Comparison of ENCODE assay signal across 8 cellular contexts in genomic region chr3:48157950-48158376, GRCh38. TPM values are rescaled to one million over a fixed set of nuclear protein-coding genes. Genes with fewer than 3 reads are reported as not detected.
DNase-seq lines count a peak whose midpoint lies in the region; ATAC-seq, FAIRE-seq and TF ChIP-seq lines count a peak whose summit lies in the region.

No MANE protein-coding gene starts in this region.

- H3K4me2 ChIP-seq in H1 (ENCODE audit: insufficient read depth in 1 of 2, low read depth in 2 of 2, low read length in 2 of 2): no peak overlapping the region
- H3K4me2 ChIP-seq in mesendoderm (ENCODE audit: low read length): no peak overlapping the region

- H3K23me2 ChIP-seq in H1 (ENCODE audit: low read depth, low read length): no peaks in the 10 kb centered on the region

- peaks cover 4 to 9% of the 10 kb centered on the region in 2 experiments for H4K20me1 ChIP-seq in H1 (replicated peaks in 1 of 2; ENCODE audit: control insufficient read depth in 1 of 2, insufficient read depth in 2 of 2, low read length in 2 of 2)

- H3K9ac ChIP-seq in H1 (replicated peaks in 1 of 4; ENCODE audit: extremely low read depth in 1 of 4, low read depth in 3 of 4, low read length in 3 of 4) (no peak overlapping the region), mesendoderm (ENCODE audit: low read length) (no peak overlapping the region)

- H3K4ac ChIP-seq in H1 (replicated peaks; ENCODE audit: insufficient read length, low read depth, low read length) (no peak overlapping the region), mesendoderm (ENCODE audit: low read depth, low read length) (no peak overlapping the region)

- 72% methylated on average over 5 of the region's 5 CpGs; no CpG with 5 or more reads in 1 of the 2 experiments for WGBS in H1 (ENCODE audit: extremely low coverage in 1 of 2, insufficient coverage in 1 of 2, insufficient read length in 1 of 2, insufficient replicate concordance in 2 of 2, low coverage in 1 of 2, low lambda C conversion rate in 2 of 2, missing lambda C conversion rate in 1 of 2), 2 experiments
- WGBS in mesendoderm (ENCODE audit: extremely low coverage, insufficient coverage, low lambda C conversion rate): no CpG with 5 or more reads among the region's 5 CpGs

- H4K5ac ChIP-seq in H1 (ENCODE audit: insufficient read length, low read depth, low read length) (no peak overlapping the region), mesendoderm (ENCODE audit: low read length) (no peak overlapping the region)

- peak; percentile 79 to 80 (median 80) for TF ChIP-seq CTCF in H1 (IDR thresholded peaks at IDR 0.05; ENCODE audit: control extremely low read depth in 1 of 3, insufficient read depth in 1 of 3, low read depth in 1 of 3, low read length in 3 of 3)

- H3K4me1 ChIP-seq in CD8-positive, alpha-beta memory T cell (ENCODE audit: insufficient read depth, low read length): no peaks in the 10 kb centered on the region
- no peaks in the 10 kb centered on the region; a peak in 1 of 7 replicates for H3K4me1 ChIP-seq in H1 (replicated peaks in 1 of 4; ENCODE audit: control insufficient read depth in 3 of 4, insufficient read depth in 4 of 4, low read length in 3 of 4)
- no peaks in the 10 kb centered on the region for H3K4me1 ChIP-seq in mesendoderm (ENCODE audit: control insufficient read depth, low read depth, low read length)

- TF ChIP-seq EP300 in H1 (IDR thresholded peaks at IDR 0.05; ENCODE audit: borderline replicate concordance in 1 of 2, low read depth in 2 of 2, low read length in 2 of 2): no peak

- H3K18ac ChIP-seq in H1 (ENCODE audit: extremely low read depth, low read length): no peak overlapping the region
- no peak overlapping the region for H3K18ac ChIP-seq in mesendoderm (ENCODE audit: low read length)

- no peaks in the 10 kb centered on the region for H3K36me3 Mint-ChIP-seq in CD8-positive, alpha-beta memory T cell
- peaks cover 56% of the 10 kb centered on the region for H3K36me3 Mint-ChIP-seq in stimulated activated effector memory CD8-positive, alpha-beta T cell treated with anti-CD3 and anti-CD28 coated beads, Interleukin-12 subunit alpha, Interleukin-12 subunit beta, amount 100 ng/mL, for 72 hours

- no peaks in the 10 kb centered on the region for H3K9me3 ChIP-seq in CD8-positive, alpha-beta memory T cell (ENCODE audit: low read length)
- no peaks in the 10 kb centered on the region for H3K9me3 ChIP-seq in H1 (ENCODE audit: insufficient read depth in 2 of 2, low read depth in 1 of 2, low read length in 1 of 2)

- no peak overlapping the region for H3K4me3 Mint-ChIP-seq in CD8-positive, alpha-beta memory T cell
- no peak overlapping the region for H3K4me3 Mint-ChIP-seq in stimulated activated effector memory CD8-positive, alpha-beta T cell treated with anti-CD3 and anti-CD28 coated beads, Interleukin-12 subunit alpha, Interleukin-12 subunit beta, amount 100 ng/mL, for 72 hours

- peak in 4 of 5 donors; percentile 10 to 57 (median 18) for DNase-seq in CD8-positive, alpha-beta memory T cell
- DNase-seq in Kasumi-1 (lab: John Stamatoyannopoulos, UW): peak; percentile 47 to 64
- peak; percentile 20 to 27 for DNase-seq in activated CD4-positive, alpha-beta T cell treated with anti-CD3 and anti-CD28 coated beads for 4 hours
- peak; percentile 43 to 87 for DNase-seq in H1 (ENCODE audit: low read depth in 1 of 2, low spot score in 2 of 2)
- DNase-seq in mesendoderm: peak; percentile 86
- peak; percentile 21 to 63 for DNase-seq in stimulated activated effector memory CD8-positive, alpha-beta T cell treated with anti-CD3 and anti-CD28 coated beads, Interleukin-12 subunit alpha, Interleukin-12 subunit beta, amount 100 ng/mL, for 72 hours (ENCODE audit: low spot score in 2 of 2)
- no peak for DNase-seq in SHP77 treated with DMSO at 0.1 percent for 48 hours (lab: John Stamatoyannopoulos, UW)

- ATAC-seq in stimulated activated effector memory CD8-positive, alpha-beta T cell treated with anti-CD3 and anti-CD28 coated beads, Interleukin-12 subunit alpha, Interleukin-12 subunit beta, amount 100 ng/mL, for 72 hours: peak; percentile 50
- no peak for ATAC-seq in GM18907 (IDR thresholded peaks at IDR 0.05; ENCODE audit: unreplicated experiment)

- H3K4me1 Mint-ChIP-seq in CD8-positive, alpha-beta memory T cell: no peaks in the 10 kb centered on the region
- H3K4me1 Mint-ChIP-seq in stimulated activated effector memory CD8-positive, alpha-beta T cell treated with anti-CD3 and anti-CD28 coated beads, Interleukin-12 subunit alpha, Interleukin-12 subunit beta, amount 100 ng/mL, for 72 hours: no peaks in the 10 kb centered on the region

- no peak overlapping the region for H3K4me3 ChIP-seq in CD8-positive, alpha-beta memory T cell (ENCODE audit: low read length)
- no peak overlapping the region for H3K4me3 ChIP-seq in H1 (ENCODE audit: extremely low read depth in 1 of 4, insufficient read depth in 2 of 4, low read depth in 3 of 4, low read length in 4 of 4)
- H3K4me3 ChIP-seq in mesendoderm (ENCODE audit: low read length): no peak overlapping the region

- H2BK5ac ChIP-seq in H1 (ENCODE audit: low read depth, low read length) (no peak overlapping the region), mesendoderm (ENCODE audit: low read length) (no peak overlapping the region)

- no peaks in the 10 kb centered on the region for H3K36me3 ChIP-seq in CD8-positive, alpha-beta memory T cell (ENCODE audit: insufficient read depth, low read length)
- peaks cover 15 to 54% (median 41%) of the 10 kb centered on the region in 4 experiments for H3K36me3 ChIP-seq in H1 (ENCODE audit: control insufficient read depth in 2 of 4, insufficient read depth in 4 of 4, low read length in 3 of 4)
- H3K36me3 ChIP-seq in mesendoderm (ENCODE audit: control insufficient read depth, insufficient read depth, low read length): peaks cover 19% of the 10 kb centered on the region

- H2AFZ ChIP-seq in H1 (ENCODE audit: low read length): no peak overlapping the region

- no peaks in the 10 kb centered on the region for H3K9me3 Mint-ChIP-seq in CD8-positive, alpha-beta memory T cell
- H3K9me3 Mint-ChIP-seq in stimulated activated effector memory CD8-positive, alpha-beta T cell treated with anti-CD3 and anti-CD28 coated beads, Interleukin-12 subunit alpha, Interleukin-12 subunit beta, amount 100 ng/mL, for 72 hours: no peaks in the 10 kb centered on the region

- POLR2A ChIA-PET in CD8-positive, alpha-beta memory T cell (lab: Charles Lee): no interaction called here
- POLR2A ChIA-PET in H1 (lab: Charles Lee; ENCODE audit: partially characterized antibody): interaction anchor here (1.0 to 3.4 kb wide), 6 partner anchors 10 to 333 kb away, joined by 3 to 19 read pairs (median 4); partner anchors contain the start of gene CDC25A

- H2BK15ac ChIP-seq in H1 (ENCODE audit: low read length) (no peak overlapping the region), mesendoderm (replicated peaks; ENCODE audit: low read depth) (no peak overlapping the region)

- H3K27me3 ChIP-seq in CD8-positive, alpha-beta memory T cell (ENCODE audit: insufficient read depth, low read length, poor library complexity, severe bottlenecking): no peaks in the 10 kb centered on the region
- no peaks in the 10 kb centered on the region for H3K27me3 ChIP-seq in H1 (replicated peaks in 1 of 4; ENCODE audit: control insufficient read depth in 3 of 4, extremely low read depth in 1 of 4, insufficient read depth in 3 of 4, low read length in 3 of 4)
- no peaks in the 10 kb centered on the region for H3K27me3 ChIP-seq in mesendoderm (ENCODE audit: insufficient read depth, low read length, poor library complexity)

- no peak overlapping the region for H2AK5ac ChIP-seq in H1 (ENCODE audit: low read depth, low read length)
- no peak overlapping the region for H2AK5ac ChIP-seq in mesendoderm (ENCODE audit: low read length)

- CTCF ChIA-PET in CD8-positive, alpha-beta memory T cell (lab: Charles Lee): interaction anchor here (1.1 to 1.9 kb wide), 5 partner anchors 266 to 333 kb away, joined by 3 to 5 read pairs (median 3); no protein-coding TSS in a partner anchor
- CTCF ChIA-PET in H1 (lab: Charles Lee; ENCODE audit: partially characterized antibody): interaction anchor here (0.6 to 5.3 kb wide), 37 partner anchors 9 to 1125 kb away, joined by 3 to 25 read pairs (median 4); partner anchors contain the start of genes CDC25A and PRKAR2A

- H3K79me2 ChIP-seq in H1 (ENCODE audit: control insufficient read depth in 1 of 2, insufficient read depth in 2 of 2, low read length in 2 of 2): no peaks in the 10 kb centered on the region
- H3K79me2 ChIP-seq in mesendoderm (ENCODE audit: control insufficient read depth, insufficient read depth, low read length): no peaks in the 10 kb centered on the region

- H4K91ac ChIP-seq in H1 (replicated peaks; ENCODE audit: insufficient read length, low read length): no peak overlapping the region

- peak overlapping the region in 1 of 8 donors; percentile 42 for H3K27ac Mint-ChIP-seq in CD8-positive, alpha-beta memory T cell
- H3K27ac Mint-ChIP-seq in stimulated activated effector memory CD8-positive, alpha-beta T cell treated with anti-CD3 and anti-CD28 coated beads, Interleukin-12 subunit alpha, Interleukin-12 subunit beta, amount 100 ng/mL, for 72 hours: no peak overlapping the region

- H3K56ac ChIP-seq in H1 (replicated peaks; ENCODE audit: insufficient read length, low read depth, low read length): no peak overlapping the region
- no peak overlapping the region for H3K56ac ChIP-seq in mesendoderm (ENCODE audit: low read length)

- no peak overlapping the region for H2BK12ac ChIP-seq in H1 (ENCODE audit: low read depth, low read length)

- no peak overlapping the region for H3K14ac ChIP-seq in H1 (ENCODE audit: insufficient read length)

- FAIRE-seq in H1 (lab: Jason Lieb, UNC): peak; percentile 80

- no peaks in the 10 kb centered on the region for H3K27me3 Mint-ChIP-seq in CD8-positive, alpha-beta memory T cell

- TF ChIP-seq RAD21 in H1 (IDR thresholded peaks at IDR 0.05 in 1 of 2, conservative IDR thresholded peaks at IDR 0.05 in 1 of 2; ENCODE audit: low read depth in 2 of 2, low read length in 2 of 2): peak; percentile 71 to 77

- H3K27ac ChIP-seq in CD8-positive, alpha-beta memory T cell (ENCODE audit: low read depth, low read length): no peak overlapping the region
- H3K27ac ChIP-seq in H1 (ENCODE audit: low read depth, low read length) (no peak overlapping the region), mesendoderm (ENCODE audit: low read depth, low read length) (no peak overlapping the region)

- no peak overlapping the region for H4K8ac ChIP-seq in H1 (ENCODE audit: extremely low read depth, insufficient read depth, low read length)
- no peak overlapping the region for H4K8ac ChIP-seq in mesendoderm (ENCODE audit: low read depth, low read length)

- TF ChIP-seq POLR2A in H1 (IDR thresholded peaks at IDR 0.05; ENCODE audit: control extremely low read depth in 1 of 2, low read depth in 2 of 2, low read length in 2 of 2): no peak

- H3K79me1 ChIP-seq in H1 (ENCODE audit: low read depth, low read length) (no peaks in the 10 kb centered on the region; the same call in 1 of the 2 replicates), mesendoderm (ENCODE audit: low read length) (no peaks in the 10 kb centered on the region)

- no peak overlapping the region for H2BK20ac ChIP-seq in H1 (ENCODE audit: low read length)

- no peak overlapping the region for H2BK120ac ChIP-seq in H1 (replicated peaks; ENCODE audit: low read depth, low read length)
- H2BK120ac ChIP-seq in mesendoderm (ENCODE audit: low read depth, low read length): no peak overlapping the region

- H3K23ac ChIP-seq in H1 (ENCODE audit: insufficient read length) (no peak overlapping the region), mesendoderm (ENCODE audit: low read length) (no peak overlapping the region)

RNA-seq across cellular contexts. Expression of gene CDC25A, which starts 30.3 kb away (rescaled TPM):
- 10 to 100 TPM; 58.4 to 58.8 TPM for total RNA-seq in CD8-positive, alpha-beta memory T cell
- not detected for polyA plus RNA-seq in CD8-positive, alpha-beta memory T cell
- 62.1 and 65.0 TPM in 2 replicates for total RNA-seq in H1 (2021; fragmentation: NEBNext Ultra II Directional; extraction: Animal tissue kit (Norgen Biotek cat#: 25700))
- 20.7 and 22.2 TPM in 2 replicates for polyA plus RNA-seq in H1 (2011; rRNA removed)
- 24.8 TPM for polyA plus RNA-seq in H1 (2011; cell fraction: cytosol; rRNA removed)
- polyA plus RNA-seq in H1 (2011; cell fraction: nucleus; rRNA removed): 24.2 TPM
- 42.7 to 47.8 TPM (median 46.8 TPM) in 4 replicates for polyA plus RNA-seq in H1 (2012, experiment 1 of 2)
- polyA plus RNA-seq in H1 (2012, experiment 2 of 2): 34.1 TPM
- polyA plus RNA-seq in H1 (2013, experiment 1 of 2): 32.1 TPM
- polyA plus RNA-seq in H1 (2013, experiment 2 of 2): 32.0 TPM
- polyA minus RNA-seq in H1 (2011; rRNA and poly(A)+ RNA removed): 52.1 and 67.6 TPM in 2 replicates
- polyA minus RNA-seq in H1 (2011; cell fraction: cytosol; rRNA and poly(A)+ RNA removed): 57.9 TPM
- polyA minus RNA-seq in H1 (2011; cell fraction: nucleus; rRNA and poly(A)+ RNA removed): 39.8 TPM
- polyA plus RNA-seq in mesendoderm (2013, experiment 1 of 2): 47.9 TPM
- polyA plus RNA-seq in mesendoderm (2013, experiment 2 of 2): 47.8 TPM
